ENCODE assay signal across 8 cellular contexts in the genomic region with DNA sequence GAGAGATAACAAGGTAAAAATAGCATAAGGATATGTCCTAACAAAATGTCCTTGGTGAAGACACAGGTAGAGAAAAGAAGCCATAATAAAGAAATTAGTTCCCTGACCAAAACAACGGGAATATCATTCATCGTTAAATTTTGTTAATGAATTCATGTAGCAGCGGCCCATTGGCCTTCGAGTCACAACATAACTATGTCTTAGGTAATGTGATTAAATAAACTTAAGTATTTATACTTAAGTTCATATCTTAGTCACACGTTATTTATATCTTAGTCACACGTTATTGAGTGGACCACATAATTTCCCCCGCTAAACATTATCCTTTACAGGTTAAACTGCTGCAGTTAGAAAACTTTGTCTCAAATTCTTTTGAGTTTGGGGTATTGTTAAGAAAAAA. TPM values are rescaled to one million over a fixed set of nuclear protein-coding genes. Genes with fewer than 3 reads are reported as not detected.
DNase-seq lines count a peak whose midpoint lies in the region; ATAC-seq, FAIRE-seq and TF ChIP-seq lines count a peak whose summit lies in the region.

No MANE protein-coding gene starts in this region.

- peak overlapping the region in 8 of 10 donors; percentile 70 to 83 (median 76) for H3K4me3 Mint-ChIP-seq in naive thymus-derived CD8-positive, alpha-beta T cell

- no peak for FAIRE-seq in H54 (lab: Jason Lieb, UNC)

- peaks cover 10 to 24% (median 21%) of the 10 kb centered on the region in 5 donors for H3K27me3 Mint-ChIP-seq in naive thymus-derived CD8-positive, alpha-beta T cell

- POLR2A ChIA-PET in naive thymus-derived CD8-positive, alpha-beta T cell (lab: Charles Lee) = no interaction called here

- H3K4me1 Mint-ChIP-seq in naive thymus-derived CD8-positive, alpha-beta T cell = peaks cover 9 to 15% (median 10%) of the 10 kb centered on the region in 4 donors

- peaks cover 6 to 15% (median 10%) of the 10 kb centered on the region in 3 donors for H3K36me3 Mint-ChIP-seq in naive thymus-derived CD8-positive, alpha-beta T cell

- TF ChIP-seq POLR2A in H54 (IDR thresholded peaks at IDR 0.05; ENCODE audit: low read depth, low read length) = no peak

- peaks cover 0 to 4% (median 0%) of the 10 kb centered on the region in 9 donors for H3K9me3 Mint-ChIP-seq in naive thymus-derived CD8-positive, alpha-beta T cell

- no peak overlapping the region for H3K27ac Mint-ChIP-seq in naive thymus-derived CD8-positive, alpha-beta T cell

- ATAC-seq in esophagus mucosa = peak; percentile 55
- ATAC-seq in naive thymus-derived CD8-positive, alpha-beta T cell = no peak

- DNase-seq in AG08396 (ENCODE audit: low spot score) (peak; percentile 68), NCI-H226 (peak; percentile 61), middle frontal gyrus (ENCODE audit: extremely low spot score, low spot score) (no peak), H54 (ENCODE audit: insufficient read length, low spot score) (no peak), putamen (ENCODE audit: low spot score) (no peak)
- no peak for DNase-seq in naive thymus-derived CD8-positive, alpha-beta T cell
- DNase-seq in stimulated activated CD4-positive, alpha-beta T cell treated with anti-CD3 and anti-CD28 coated beads, Interleukin-2, amount 100 ng/mL, for 48 hours = no peak

RNA-seq across cellular contexts. Expression of a gene that starts 1.2 kb away (rescaled TPM):
- 0.52 TPM for total RNA-seq in esophagus mucosa
- total RNA-seq in naive thymus-derived CD8-positive, alpha-beta T cell = under 1 TPM; 0.26 to 0.33 TPM
- 1 to 10 TPM in 1 of 3 donors, under 1 TPM in 2; 0.36 to 1.7 (median 0.74) TPM for polyA plus RNA-seq in naive thymus-derived CD8-positive, alpha-beta T cell

Comparison
In these comparisons a context has a peak if more than half of its experiments do, and no peak if none do; other contexts are left out.
1. DNase-seq: peak in AG08396 (single experiment) and NCI-H226 (single experiment); none in naive thymus-derived CD8-positive, alpha-beta T cell (0 of 10), middle frontal gyrus (single experiment), H54 (single experiment), putamen (single experiment) and stimulated activated CD4-positive, alpha-beta T cell treated with anti-CD3 and anti-CD28 coated beads, Interleukin-2, amount 100 ng/mL, for 48 hours (0 of 2).